ENCODE assay signal across 1 cellular context in the genomic region with DNA sequence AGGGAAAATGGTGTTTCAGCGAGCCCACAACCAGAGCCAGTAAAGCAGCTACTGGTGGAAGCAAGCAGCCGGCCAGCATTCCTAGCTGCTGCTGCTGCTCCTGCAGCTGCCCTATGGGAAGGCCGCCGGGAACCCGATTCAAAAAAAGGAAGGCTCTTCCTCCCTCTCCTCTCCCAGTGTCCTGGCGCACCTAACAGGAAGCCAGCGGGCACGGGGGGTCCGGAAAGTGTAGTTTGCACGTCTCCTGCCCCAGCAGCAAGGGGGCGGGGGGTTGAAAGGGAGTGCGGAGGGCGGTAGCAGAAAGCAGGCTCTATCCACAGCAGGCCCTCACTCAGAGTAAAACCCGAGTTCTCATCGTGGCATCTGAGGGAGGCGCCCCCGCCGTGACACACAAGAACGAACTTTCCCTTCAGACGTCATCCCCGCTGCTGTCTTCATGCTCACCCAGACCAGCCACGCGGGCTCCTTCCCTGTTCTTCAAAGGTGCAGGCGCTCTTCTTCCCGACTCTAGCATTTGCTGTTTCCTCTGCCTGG.
TF ChIP-seq lines count a peak whose summit lies in the region.

No MANE protein-coding gene starts in this region.

TF ChIP-seq in WTC11, 78 proteins besides CTCF, POLR2A, EP300 and RAD21 (continued from another document):
- peak; percentile 46; the same call in 1 of the 2 replicates for TF ChIP-seq ZNF532 (CRISPR knock-in tag; IDR thresholded peaks at IDR 0.05; ENCODE audit: borderline replicate concordance)
